Comparison of ENCODE assay signal across 9 cellular contexts in the genomic region with DNA sequence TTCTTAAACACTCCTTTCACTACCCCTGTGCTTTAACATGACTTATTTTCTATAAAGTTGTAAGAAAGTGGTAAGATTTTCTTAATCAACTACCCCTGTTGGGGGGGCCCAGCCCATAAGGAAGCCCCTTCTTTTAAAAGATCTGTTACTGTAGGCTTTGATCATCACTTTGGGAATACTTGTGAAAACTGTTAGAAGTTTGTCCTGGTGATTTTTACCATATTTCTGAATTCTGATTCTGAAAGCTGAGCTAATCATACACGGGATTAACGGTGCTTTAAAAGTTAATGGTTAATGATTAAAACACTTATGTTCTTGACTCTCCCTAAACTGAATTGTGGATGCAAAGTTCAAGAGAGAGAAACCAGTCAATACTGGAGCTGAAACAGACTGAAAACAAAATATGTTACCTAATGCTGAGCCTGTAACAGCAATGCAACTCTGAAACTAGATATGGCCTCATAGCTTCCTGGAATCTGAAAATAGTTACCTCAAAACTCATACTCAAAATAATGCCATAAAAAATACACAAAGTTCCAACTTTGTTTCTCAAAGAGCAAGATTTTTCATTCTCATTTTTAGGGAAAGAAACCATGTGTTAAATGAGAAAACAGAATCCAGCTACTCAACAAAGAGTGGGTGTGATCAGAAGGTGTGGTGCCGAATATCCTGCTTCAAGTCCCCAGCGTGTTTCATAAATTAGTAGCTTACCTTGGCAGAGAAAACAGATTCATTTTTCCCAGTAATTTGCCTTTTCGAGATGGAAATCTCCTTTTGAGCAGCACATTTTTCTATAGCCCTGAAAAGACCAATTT. TPM values are rescaled to one million over a fixed set of nuclear protein-coding genes. Genes with fewer than 3 reads are reported as not detected.
DNase-seq lines count a peak whose midpoint lies in the region; ATAC-seq and TF ChIP-seq lines count a peak whose summit lies in the region.
"Had no signal": no experiment of that assay in that cellular context is flagged by ENCODE, and none has a peak within 500 bp of the region (broad histone marks: within the 10 kb centered on the region; RNA-seq: fewer than 3 reads in every experiment).

No MANE protein-coding gene starts in this region.

- H3K27me3 ChIP-seq in gastroesophageal sphincter = no peaks in the 10 kb centered on the region
- no peaks in the 10 kb centered on the region for H3K27me3 ChIP-seq in uterus

- H3K27me3 Mint-ChIP-seq in activated naive CD8-positive, alpha-beta T cell treated with anti-CD3 and anti-CD28 coated beads for 36 hours = peaks cover 3% of the 10 kb centered on the region
- peaks cover 3% of the 10 kb centered on the region for H3K27me3 Mint-ChIP-seq in activated naive CD8-positive, alpha-beta T cell treated with anti-CD3 and anti-CD28 coated beads, Interleukin-2, amount 50 U/mL, for 24 hours
- H3K27me3 Mint-ChIP-seq in T-helper 2 cell treated with Interferon-gamma antibody and Interleukin-4, amounts not matched to agents 5 μg/mL and 100 μg/mL, for 36 hours (ENCODE audit: low read depth) = peaks cover 10% of the 10 kb centered on the region

- no peaks in the 10 kb centered on the region for H3K9me3 Mint-ChIP-seq in activated naive CD8-positive, alpha-beta T cell treated with anti-CD3 and anti-CD28 coated beads for 36 hours
- H3K9me3 Mint-ChIP-seq in activated naive CD8-positive, alpha-beta T cell treated with anti-CD3 and anti-CD28 coated beads, Interleukin-2, amount 50 U/mL, for 24 hours = no peaks in the 10 kb centered on the region
- no peaks in the 10 kb centered on the region for H3K9me3 Mint-ChIP-seq in T-helper 2 cell treated with Interferon-gamma antibody and Interleukin-4, amounts not matched to agents 5 μg/mL and 100 μg/mL, for 36 hours

- peaks cover 12 to 76% (median 16%) of the 10 kb centered on the region in 3 donors for H3K4me1 ChIP-seq in gastroesophageal sphincter
- peaks cover 0 to 7% of the 10 kb centered on the region in 2 donors for H3K4me1 ChIP-seq in uterus

- TF ChIP-seq EP300 in gastroesophageal sphincter (IDR thresholded peaks at IDR 0.05) = no peak

- 66 to 75% methylated on average over 5 of the region's 5 CpGs for WGBS in gastroesophageal sphincter (ENCODE audit: low coverage in 1 of 2), 2 donors

- no peak for TF ChIP-seq CTCF in gastroesophageal sphincter (IDR thresholded peaks at IDR 0.05)
- TF ChIP-seq CTCF in uterus (IDR thresholded peaks at IDR 0.05) = no peak

- H3K4me3 ChIP-seq in gastroesophageal sphincter = no peak overlapping the region
- H3K4me3 ChIP-seq in uterus = no peak overlapping the region

- H3K9me3 ChIP-seq in gastroesophageal sphincter (no peaks in the 10 kb centered on the region), uterus (no peaks in the 10 kb centered on the region)

- TF ChIP-seq POLR2A in gastroesophageal sphincter (IDR thresholded peaks at IDR 0.05) (no peak), uterus (IDR thresholded peaks at IDR 0.05) (no peak), erythroblast (IDR thresholded peaks at IDR 0.05; ENCODE audit: low read length) (no peak)

- ATAC-seq in activated naive CD8-positive, alpha-beta T cell treated with anti-CD3 and anti-CD28 coated beads, Interleukin-2, amount 50 U/mL, for 24 hours = no peak
- peak; percentile 74 for ATAC-seq in HG03342 (IDR thresholded peaks at IDR 0.05; ENCODE audit: unreplicated experiment)
- peak; percentile 63 for ATAC-seq in gastroesophageal sphincter

- peaks cover 21% of the 10 kb centered on the region for H3K4me1 Mint-ChIP-seq in activated naive CD8-positive, alpha-beta T cell treated with anti-CD3 and anti-CD28 coated beads for 36 hours
- H3K4me1 Mint-ChIP-seq in activated naive CD8-positive, alpha-beta T cell treated with anti-CD3 and anti-CD28 coated beads, Interleukin-2, amount 50 U/mL, for 24 hours = peaks cover 17% of the 10 kb centered on the region
- H3K4me1 Mint-ChIP-seq in T-helper 2 cell treated with Interferon-gamma antibody and Interleukin-4, amounts not matched to agents 5 μg/mL and 100 μg/mL, for 36 hours (ENCODE audit: low read depth) = peaks cover 12% of the 10 kb centered on the region

- intact Hi-C loops in uterus (cut with DNase I; ENCODE audit: low total_unique reads) = no loop called here

- no peak overlapping the region for H3K4me3 Mint-ChIP-seq in activated naive CD8-positive, alpha-beta T cell treated with anti-CD3 and anti-CD28 coated beads for 36 hours
- H3K4me3 Mint-ChIP-seq in activated naive CD8-positive, alpha-beta T cell treated with anti-CD3 and anti-CD28 coated beads, Interleukin-2, amount 50 U/mL, for 24 hours = no peak overlapping the region
- H3K4me3 Mint-ChIP-seq in T-helper 2 cell treated with Interferon-gamma antibody and Interleukin-4, amounts not matched to agents 5 μg/mL and 100 μg/mL, for 36 hours = no peak overlapping the region

- DNase-seq in activated naive CD8-positive, alpha-beta T cell treated with anti-CD3 and anti-CD28 coated beads for 36 hours = no peak
- DNase-seq in activated naive CD8-positive, alpha-beta T cell treated with anti-CD3 and anti-CD28 coated beads, Interleukin-2, amount 50 U/mL, for 24 hours = no peak
- DNase-seq in uterus (no peak), amniotic stem cell (lab: John Stamatoyannopoulos, UW) (no peak), erythroblast (lab: John Stamatoyannopoulos, UW) (no peak)
- no peak for DNase-seq in T-helper 2 cell treated with Interferon-gamma antibody and Interleukin-4, amounts not matched to agents 5 μg/mL and 100 μg/mL, for 36 hours (ENCODE audit: low spot score)
- DNase-seq: NCI-H1694 had no signal

- H3K27ac ChIP-seq in gastroesophageal sphincter (peak overlapping the region; percentile 49 to 71 (median 68)), uterus (peak overlapping the region; percentile 70 to 73)

- H3K27ac Mint-ChIP-seq in activated naive CD8-positive, alpha-beta T cell treated with anti-CD3 and anti-CD28 coated beads for 36 hours = peak overlapping the region; percentile 31
- H3K27ac Mint-ChIP-seq in activated naive CD8-positive, alpha-beta T cell treated with anti-CD3 and anti-CD28 coated beads, Interleukin-2, amount 50 U/mL, for 24 hours = no peak overlapping the region
- no peak overlapping the region for H3K27ac Mint-ChIP-seq in T-helper 2 cell treated with Interferon-gamma antibody and Interleukin-4, amounts not matched to agents 5 μg/mL and 100 μg/mL, for 36 hours

- no peaks in the 10 kb centered on the region for H3K36me3 ChIP-seq in gastroesophageal sphincter
- H3K36me3 ChIP-seq in uterus = no peaks in the 10 kb centered on the region

- no peaks in the 10 kb centered on the region for H3K36me3 Mint-ChIP-seq in activated naive CD8-positive, alpha-beta T cell treated with anti-CD3 and anti-CD28 coated beads for 36 hours
- H3K36me3 Mint-ChIP-seq in activated naive CD8-positive, alpha-beta T cell treated with anti-CD3 and anti-CD28 coated beads, Interleukin-2, amount 50 U/mL, for 24 hours (ENCODE audit: low read depth) = no peaks in the 10 kb centered on the region
- no peaks in the 10 kb centered on the region for H3K36me3 Mint-ChIP-seq in T-helper 2 cell treated with Interferon-gamma antibody and Interleukin-4, amounts not matched to agents 5 μg/mL and 100 μg/mL, for 36 hours (ENCODE audit: low read depth)

RNA-seq across cellular contexts. Expression of gene ADH7, which starts 31.6 kb away (rescaled TPM):
- total RNA-seq in activated naive CD8-positive, alpha-beta T cell treated with anti-CD3 and anti-CD28 coated beads for 36 hours = not detected
- 1 to 10 TPM in 2 of 4 donors, under 1 TPM in 1, not detected in 1; 0.13 to 9.9 (median 1.2) TPM for total RNA-seq in gastroesophageal sphincter
- not detected for total RNA-seq in uterus

RNA-seq across cellular contexts. Expression of gene ADH1C, which starts 51.0 kb away (rescaled TPM):
- not detected for total RNA-seq in activated naive CD8-positive, alpha-beta T cell treated with anti-CD3 and anti-CD28 coated beads for 36 hours
- total RNA-seq in gastroesophageal sphincter = 10 to 100 TPM in 1 of 4 donors, 1 to 10 TPM in 3; 2.6 to 11.3 (median 7.2) TPM
- 1 to 10 TPM in 3 of 4 donors, under 1 TPM in 1; 0.29 to 4.7 (median 2.3) TPM for total RNA-seq in uterus
